ENCODE assay signal across 8 cellular contexts in genomic region chr10:73653701-73654100, GRCh38.
DNase-seq lines count a peak whose midpoint lies in the region; ATAC-seq and TF ChIP-seq lines count a peak whose summit lies in the region.
"Had no signal": no experiment of that assay in that cellular context is flagged by ENCODE, and none has a peak within 500 bp of the region (broad histone marks: within the 10 kb centered on the region; RNA-seq: fewer than 3 reads in every experiment).

No MANE protein-coding gene starts in this region.

- in situ Hi-C loops in astrocyte of the spinal cord (cut with HindIII; ENCODE audit: low sequenced_read_pairs): no loop called here

- no peak for TF ChIP-seq POLR2A in NB4 (IDR thresholded peaks at IDR 0.05; ENCODE audit: extremely low read depth, insufficient read length)

- TF ChIP-seq CTCF in GM12864 (IDR thresholded peaks at IDR 0.05; ENCODE audit: low read depth, low read length, missing control alignments) (peak; percentile 29), NB4 (IDR thresholded peaks at IDR 0.05; ENCODE audit: low read depth, low read length) (peak; percentile 65), astrocyte of the spinal cord (IDR thresholded peaks at IDR 0.05; ENCODE audit: low read depth, low read length) (peak; percentile 25), nephron progenitor cell (IDR thresholded peaks at IDR 0.05) (no peak)

- H3K27me3 Mint-ChIP-seq in nephron progenitor cell (ENCODE audit: low read depth, poor library complexity): peaks cover 6% of the 10 kb centered on the region

- no peak for DNase-seq in GM12864 (ENCODE audit: low read depth)
- peak; percentile 88 for DNase-seq in NB4 (ENCODE audit: low read depth)
- peak; percentile 26 for DNase-seq in astrocyte of the spinal cord (ENCODE audit: low read depth, low spot score)
- DNase-seq in nephron progenitor cell: no peak
- no peak for DNase-seq in GM03348 (ENCODE audit: low spot score)

- H3K4me3 ChIP-seq in GM12864 (ENCODE audit: low read depth, low read length): no peak overlapping the region
- no peak overlapping the region for H3K4me3 ChIP-seq in NB4 (ENCODE audit: low read depth, low read length)
- no peak overlapping the region for H3K4me3 ChIP-seq in astrocyte of the spinal cord (ENCODE audit: low read depth, low read length)

- no peak overlapping the region for H3K4me3 Mint-ChIP-seq in nephron progenitor cell
- H3K4me3 Mint-ChIP-seq: activated T-helper 1 cell treated with anti-CD3 and anti-CD28 coated beads, Interleukin-12 subunit alpha, Interleukin-12 subunit beta, Interleukin-2, Interleukin-4 antibody, amounts not matched to agents 30 ng/mL and 10 ng/mL and 1 ng/mL, durations not matched to agents 14 hours and 24 hours and 36 hours had no signal

- H3K27ac Mint-ChIP-seq in nephron progenitor cell: peak overlapping the region; percentile 50
- H3K27ac Mint-ChIP-seq: activated T-helper 1 cell treated with anti-CD3 and anti-CD28 coated beads, Interleukin-12 subunit alpha, Interleukin-12 subunit beta, Interleukin-2, Interleukin-4 antibody, amounts not matched to agents 30 ng/mL and 10 ng/mL and 1 ng/mL, durations not matched to agents 14 hours and 24 hours and 36 hours had no signal

- no peaks in the 10 kb centered on the region for H3K9me3 Mint-ChIP-seq in nephron progenitor cell
- H3K9me3 Mint-ChIP-seq: activated T-helper 1 cell treated with anti-CD3 and anti-CD28 coated beads, Interleukin-12 subunit alpha, Interleukin-12 subunit beta, Interleukin-2, Interleukin-4 antibody, amounts not matched to agents 30 ng/mL and 10 ng/mL and 1 ng/mL, durations not matched to agents 14 hours and 24 hours and 36 hours had no signal

- no peaks in the 10 kb centered on the region for H3K36me3 Mint-ChIP-seq in nephron progenitor cell (ENCODE audit: low read depth)

- ATAC-seq in GM18909 (IDR thresholded peaks at IDR 0.05; ENCODE audit: poor library complexity, unreplicated experiment): no peak
- no peak for ATAC-seq in GM19397 (IDR thresholded peaks at IDR 0.05; ENCODE audit: unreplicated experiment)

- H3K4me1 Mint-ChIP-seq in nephron progenitor cell: peaks cover 13% of the 10 kb centered on the region

Comparison
In these comparisons a context has a peak if more than half of its experiments do, and no peak if none do; other contexts are left out.
1. DNase-seq: peak in NB4 (single experiment) and astrocyte of the spinal cord (single experiment); none in GM12864 (single experiment), nephron progenitor cell (single experiment) and GM03348 (single experiment).